Comparison of ENCODE assay signal across 34 cellular contexts in genomic region chr4:13875160-13875559, GRCh38.
DNase-seq lines count a peak whose midpoint lies in the region; ATAC-seq, FAIRE-seq and TF ChIP-seq lines count a peak whose summit lies in the region.
"Had no signal": no experiment of that assay in that cellular context is flagged by ENCODE, and none has a peak within 500 bp of the region (broad histone marks: within the 10 kb centered on the region; RNA-seq: fewer than 3 reads in every experiment).

No MANE protein-coding gene starts in this region.

- H2BK15ac ChIP-seq in IMR-90 (ENCODE audit: low read depth, low read length) (no peak overlapping the region), mesenchymal stem cell (ENCODE audit: low read depth, poor library complexity, severe bottlenecking) (no peak overlapping the region)

- no peak overlapping the region for H3K27ac Mint-ChIP-seq in CD8-positive, alpha-beta T cell
- H3K27ac Mint-ChIP-seq: B cell; CD14-positive monocyte; CD4-positive, alpha-beta memory T cell; CD4-positive, alpha-beta T cell; CD4-positive, CD25-positive, alpha-beta regulatory T cell; CD8-positive, alpha-beta memory T cell had no signal

- H4K8ac ChIP-seq in IMR-90 (ENCODE audit: low read depth in 2 of 2, low read length in 2 of 2): no peak overlapping the region
- H4K8ac ChIP-seq in mesenchymal stem cell (ENCODE audit: low read length): no peak overlapping the region

- no CpG with 5 or more reads among the region's 1 CpG for WGBS in IMR-90 (ENCODE audit: extremely low coverage in 2 of 2, insufficient read length in 1 of 2), 2 experiments
- WGBS in mesenchymal stem cell: 63% methylated on average over 1 of the region's 1 CpG
- 10 to 49% (median 44%) methylated on average over 1 of the region's 1 CpG for WGBS in small intestine, 3 donors

- DNase-seq in IMR-90 (no peak), mesenchymal stem cell (no peak), small intestine (peak; percentile 85), mucosa of descending colon (no peak)
- DNase-seq in activated CD4-positive, alpha-beta T cell treated with anti-CD3 and anti-CD28 coated beads for 1 hour: no peak
- DNase-seq in CD8-positive, alpha-beta T cell: no peak
- DNase-seq: 8988T; ACHN; AML-193; BE2C; C1 segment of cervical spinal cord; Caco-2; Calu3; CD4-positive, alpha-beta memory T cell; CD4-positive, alpha-beta T cell; CD4-positive, CD25-positive, alpha-beta regulatory T cell; CD8-positive, alpha-beta memory T cell; COR-L47; DMS 273 treated with DMSO at 0.1 percent for 48 hours; DMS153; DMS53; DMS79; DMS79 treated with DMSO at 0.1 percent for 48 hours; DND-41; EL had no signal

- no peak overlapping the region for H3K4ac ChIP-seq in IMR-90 (ENCODE audit: low read depth, low read length)
- no peak overlapping the region for H3K4ac ChIP-seq in mesenchymal stem cell (ENCODE audit: low read depth in 1 of 2, low read length in 2 of 2)

- no peak for TF ChIP-seq CTCF in IMR-90 (conservative IDR thresholded peaks at IDR 0.05; ENCODE audit: low read depth, low read length)
- no peak for TF ChIP-seq CTCF in CD8-positive, alpha-beta T cell (IDR thresholded peaks at IDR 0.05)
- TF ChIP-seq CTCF in mucosa of descending colon (IDR thresholded peaks at IDR 0.05): no peak

- H2AFZ ChIP-seq in IMR-90 (replicated peaks; ENCODE audit: low read length, poor library complexity): no peak overlapping the region
- no peak overlapping the region for H2AFZ ChIP-seq in mesenchymal stem cell (ENCODE audit: low read depth, low read length)

- H3K4me1 ChIP-seq in IMR-90 (ENCODE audit: control insufficient read depth, insufficient read depth, low read length) (no peaks in the 10 kb centered on the region), mesenchymal stem cell (ENCODE audit: control insufficient read depth, insufficient read depth, low read depth, low read length) (no peaks in the 10 kb centered on the region), small intestine (ENCODE audit: control insufficient read depth in 2 of 2, insufficient read depth in 1 of 2, low read depth in 1 of 2, low read length in 1 of 2) (peaks cover 0 to 2% of the 10 kb centered on the region in 2 donors), mucosa of descending colon (ENCODE audit: low read depth) (no peaks in the 10 kb centered on the region)
- H3K4me1 ChIP-seq in CD8-positive, alpha-beta T cell (ENCODE audit: insufficient read depth, low read length): no peaks in the 10 kb centered on the region
- H3K4me1 ChIP-seq: A549; BE2C; BLaER1; BLaER1 treated with 17β-estradiol and CSF1 and Interleukin-3, amounts not matched to agents 10 nM and 100 nM had no signal

- H3K4me2 ChIP-seq in IMR-90 (ENCODE audit: low read depth, low read length): no peak overlapping the region
- no peak overlapping the region for H3K4me2 ChIP-seq in mesenchymal stem cell (ENCODE audit: low read length, poor library complexity, severe bottlenecking)
- H3K4me2 ChIP-seq: A549; BLaER1; BLaER1 treated with 17β-estradiol and CSF1 and Interleukin-3, amounts not matched to agents 10 nM and 100 nM had no signal

- H3K9me1 ChIP-seq in IMR-90 (ENCODE audit: insufficient read depth, low read length): no peaks in the 10 kb centered on the region

- H2BK20ac ChIP-seq in IMR-90 (ENCODE audit: low read depth, low read length): no peak overlapping the region

- no peaks in the 10 kb centered on the region for H4K20me1 ChIP-seq in IMR-90 (ENCODE audit: insufficient read depth, low read length)
- H4K20me1 ChIP-seq: BLaER1; BLaER1 treated with 17β-estradiol and CSF1 and Interleukin-3, amounts not matched to agents 10 nM and 100 nM had no signal

- no peak overlapping the region for H2BK120ac ChIP-seq in IMR-90 (ENCODE audit: low read depth, low read length)
- no peak overlapping the region for H2BK120ac ChIP-seq in mesenchymal stem cell (ENCODE audit: low read depth, low read length)

- H4K5ac ChIP-seq in IMR-90 (ENCODE audit: low read depth, low read length): no peak overlapping the region

- no peaks in the 10 kb centered on the region for H3K36me3 Mint-ChIP-seq in CD8-positive, alpha-beta T cell
- H3K36me3 Mint-ChIP-seq: CD14-positive monocyte; CD4-positive, alpha-beta memory T cell; CD4-positive, CD25-positive, alpha-beta regulatory T cell; CD8-positive, alpha-beta memory T cell had no signal

- H3K9me3 Mint-ChIP-seq in CD8-positive, alpha-beta T cell: no peaks in the 10 kb centered on the region

- H3K14ac ChIP-seq in IMR-90 (replicated peaks; ENCODE audit: low read depth, low read length): no peak overlapping the region
- H3K14ac ChIP-seq in mesenchymal stem cell (ENCODE audit: low read length in 2 of 2): no peak overlapping the region

- FAIRE-seq in small intestine (lab: Jason Lieb, UNC): no peak
- FAIRE-seq: A204.1, A549, D721Med had no signal

- intact Hi-C loops in IMR-90 (cut with micrococcal nuclease): no loop called here
- intact Hi-C loops in CD8-positive, alpha-beta T cell (cut with DNase I, micrococcal nuclease): no loop called here
- intact Hi-C loops in mucosa of descending colon (cut with DNase I, micrococcal nuclease): no loop called here

- no peak for TF ChIP-seq RAD21 in IMR-90 (IDR thresholded peaks at IDR 0.05; ENCODE audit: low read length)

- POLR2A ChIA-PET in IMR-90 (lab: Charles Lee; ENCODE audit: unreplicated experiment): no interaction called here
- POLR2A ChIA-PET in CD8-positive, alpha-beta T cell (lab: Charles Lee): no interaction called here

- no peak for TF ChIP-seq POLR2A in IMR-90 (IDR thresholded peaks at IDR 0.05; ENCODE audit: low read depth, low read length)

- H3K4me3 ChIP-seq in IMR-90 (ENCODE audit: insufficient read depth, low read depth, low read length): no peak overlapping the region
- no peak overlapping the region for H3K4me3 ChIP-seq in mesenchymal stem cell (ENCODE audit: insufficient read depth in 1 of 2, low read depth in 1 of 2, low read length in 2 of 2)
- no peak overlapping the region for H3K4me3 ChIP-seq in small intestine (ENCODE audit: low read depth in 1 of 2, low read length in 2 of 2)
- no peak overlapping the region for H3K4me3 ChIP-seq in CD8-positive, alpha-beta T cell (ENCODE audit: low read depth, low read length)
- H3K4me3 ChIP-seq in mucosa of descending colon: no peak overlapping the region
- H3K4me3 ChIP-seq: A549; BLaER1; BLaER1 treated with 17β-estradiol and CSF1 and Interleukin-3, amounts not matched to agents 10 nM and 100 nM had no signal

- H3K23ac ChIP-seq in IMR-90 (ENCODE audit: low read depth, low read length) (no peak overlapping the region), mesenchymal stem cell (ENCODE audit: low read length in 2 of 2) (no peak overlapping the region)

- H3K4me1 Mint-ChIP-seq in CD8-positive, alpha-beta T cell (ENCODE audit: low read depth): no peaks in the 10 kb centered on the region
- H3K4me1 Mint-ChIP-seq: B cell; CD14-positive monocyte; CD4-positive, alpha-beta memory T cell; CD4-positive, CD25-positive, alpha-beta regulatory T cell; CD8-positive, alpha-beta memory T cell had no signal

- H2BK12ac ChIP-seq in mesenchymal stem cell (ENCODE audit: low read length in 2 of 2): no peak overlapping the region

- H3K9me3 ChIP-seq in IMR-90 (ENCODE audit: control insufficient read depth, insufficient read depth, low read length) (no peaks in the 10 kb centered on the region), mesenchymal stem cell (ENCODE audit: control insufficient read depth, low read length) (no peaks in the 10 kb centered on the region), small intestine (ENCODE audit: control insufficient read depth, low read depth) (no peaks in the 10 kb centered on the region), mucosa of descending colon (no peaks in the 10 kb centered on the region)
- H3K9me3 ChIP-seq in CD8-positive, alpha-beta T cell (ENCODE audit: low read length): no peaks in the 10 kb centered on the region
- H3K9me3 ChIP-seq: A549; BE2C; BLaER1; BLaER1 treated with 17β-estradiol and CSF1 and Interleukin-3, amounts not matched to agents 10 nM and 100 nM; Caco-2 had no signal

- H3K27me3 ChIP-seq in IMR-90 (ENCODE audit: control insufficient read depth, insufficient read depth, low read length) (no peaks in the 10 kb centered on the region), mesenchymal stem cell (ENCODE audit: control insufficient read depth in 1 of 2, insufficient read depth in 1 of 2, low read length in 2 of 2) (no peaks in the 10 kb centered on the region), small intestine (ENCODE audit: control insufficient read depth in 2 of 2, insufficient read depth in 2 of 2, low read length in 2 of 2) (no peaks in the 10 kb centered on the region)
- no peaks in the 10 kb centered on the region for H3K27me3 ChIP-seq in CD8-positive, alpha-beta T cell (ENCODE audit: insufficient read depth, low read length)
- H3K27me3 ChIP-seq: BE2C; BLaER1; BLaER1 treated with 17β-estradiol and CSF1 and Interleukin-3, amounts not matched to agents 10 nM and 100 nM had no signal

- H3K18ac ChIP-seq in IMR-90 (ENCODE audit: low read depth, low read length) (no peak overlapping the region), mesenchymal stem cell (ENCODE audit: low read depth in 1 of 2, low read length in 2 of 2) (no peak overlapping the region)

- no peak overlapping the region for H2AK9ac ChIP-seq in IMR-90 (replicated peaks; ENCODE audit: low read depth, low read length, poor library complexity)

- BruUV-seq in IMR-90 (replicated peaks; lab: Mats Ljungman, UMichigan): no TSS peak

- no peaks in the 10 kb centered on the region for H3K36me3 ChIP-seq in IMR-90 (ENCODE audit: control insufficient read depth, insufficient read depth, low read length)
- H3K36me3 ChIP-seq in mesenchymal stem cell (ENCODE audit: control insufficient read depth in 1 of 2, insufficient read depth in 2 of 2, low read depth in 1 of 2, low read length in 2 of 2): no peaks in the 10 kb centered on the region
- no peaks in the 10 kb centered on the region for H3K36me3 ChIP-seq in small intestine (ENCODE audit: control insufficient read depth in 2 of 2, insufficient read depth in 2 of 2, low read length in 2 of 2)
- H3K36me3 ChIP-seq in CD8-positive, alpha-beta T cell (ENCODE audit: insufficient read depth, low read length): no peaks in the 10 kb centered on the region
- H3K36me3 ChIP-seq in mucosa of descending colon (ENCODE audit: low read depth): no peaks in the 10 kb centered on the region
- H3K36me3 ChIP-seq: BE2C; BLaER1; BLaER1 treated with 17β-estradiol and CSF1 and Interleukin-3, amounts not matched to agents 10 nM and 100 nM had no signal

- H2BK5ac ChIP-seq in IMR-90 (ENCODE audit: low read depth, low read length, poor library complexity, severe bottlenecking) (no peak overlapping the region), mesenchymal stem cell (ENCODE audit: low read depth, low read length, poor library complexity, severe bottlenecking) (no peak overlapping the region)

- H4K91ac ChIP-seq in IMR-90 (ENCODE audit: insufficient read depth, low read depth, low read length) (no peak overlapping the region), mesenchymal stem cell (ENCODE audit: low read length) (no peak overlapping the region)

- no peak overlapping the region for H3K9ac ChIP-seq in IMR-90 (ENCODE audit: low read depth, low read length)
- H3K9ac ChIP-seq in mesenchymal stem cell (ENCODE audit: low read length): no peak overlapping the region
- H3K9ac ChIP-seq: BLaER1; BLaER1 treated with 17β-estradiol and CSF1 and Interleukin-3, amounts not matched to agents 10 nM and 100 nM had no signal

- H3K79me1 ChIP-seq in IMR-90 (ENCODE audit: low read depth in 1 of 2, low read length in 2 of 2) (no peaks in the 10 kb centered on the region), mesenchymal stem cell (replicated peaks; ENCODE audit: low read length, poor library complexity, severe bottlenecking) (no peaks in the 10 kb centered on the region)

- no peak overlapping the region for H3K27ac ChIP-seq in IMR-90 (ENCODE audit: insufficient read depth, low read length)
- H3K27ac ChIP-seq in mesenchymal stem cell (ENCODE audit: low read length, poor library complexity, severe bottlenecking): peak overlapping the region; percentile 95
- no peak overlapping the region for H3K27ac ChIP-seq in small intestine (ENCODE audit: low read depth in 1 of 2, low read length in 1 of 2)
- no peak overlapping the region for H3K27ac ChIP-seq in CD8-positive, alpha-beta T cell (ENCODE audit: low read depth, low read length)
- H3K27ac ChIP-seq: 22Rv1; A549; BLaER1; BLaER1 treated with 17β-estradiol and CSF1 and Interleukin-3, amounts not matched to agents 10 nM and 100 nM; C4-2B had no signal

- H2AK5ac ChIP-seq in IMR-90 (ENCODE audit: low read depth, low read length) (0 out of 2 replicates have a peak overlapping the region, but pooled peaks have one; percentile 2), mesenchymal stem cell (ENCODE audit: low read length, severe bottlenecking) (peak overlapping the region; percentile 77)

- in situ Hi-C loops in IMR-90 (cut with MboI; ENCODE audit: low sequenced_read_pairs): no loop called here

- dilution Hi-C loops in IMR-90 (cut with HindIII; ENCODE audit: low sequenced_read_pairs, unreplicated experiment): no loop called here

- CTCF ChIA-PET in IMR-90 (lab: Yijun Ruan, JAX): no interaction called here
- CTCF ChIA-PET in CD8-positive, alpha-beta T cell (lab: Charles Lee): interaction anchor here (1.4 kb wide), 1 partner anchor 9 kb away, joined by 3 read pairs; no protein-coding TSS in a partner anchor

- no peaks in the 10 kb centered on the region for H3K27me3 Mint-ChIP-seq in CD8-positive, alpha-beta T cell (ENCODE audit: low read depth)
- H3K27me3 Mint-ChIP-seq: CD4-positive, alpha-beta T cell; CD4-positive, CD25-positive, alpha-beta regulatory T cell; CD8-positive, alpha-beta memory T cell had no signal

- no peak overlapping the region for H3K56ac ChIP-seq in IMR-90 (ENCODE audit: extremely low read depth, insufficient read depth, low read length)

- H3K4me3 Mint-ChIP-seq in CD8-positive, alpha-beta T cell: no peak overlapping the region
- H3K4me3 Mint-ChIP-seq: B cell; CD14-positive monocyte; CD4-positive, alpha-beta memory T cell; CD4-positive, alpha-beta T cell; CD4-positive, CD25-positive, alpha-beta regulatory T cell; CD8-positive, alpha-beta memory T cell had no signal

- no peak for ATAC-seq in IMR-90 (ENCODE audit: low read depth)
- no peak for ATAC-seq in CD8-positive, alpha-beta T cell
- ATAC-seq in mucosa of descending colon: no peak
- ATAC-seq: A549 had no signal
